In the genomic region with DNA sequence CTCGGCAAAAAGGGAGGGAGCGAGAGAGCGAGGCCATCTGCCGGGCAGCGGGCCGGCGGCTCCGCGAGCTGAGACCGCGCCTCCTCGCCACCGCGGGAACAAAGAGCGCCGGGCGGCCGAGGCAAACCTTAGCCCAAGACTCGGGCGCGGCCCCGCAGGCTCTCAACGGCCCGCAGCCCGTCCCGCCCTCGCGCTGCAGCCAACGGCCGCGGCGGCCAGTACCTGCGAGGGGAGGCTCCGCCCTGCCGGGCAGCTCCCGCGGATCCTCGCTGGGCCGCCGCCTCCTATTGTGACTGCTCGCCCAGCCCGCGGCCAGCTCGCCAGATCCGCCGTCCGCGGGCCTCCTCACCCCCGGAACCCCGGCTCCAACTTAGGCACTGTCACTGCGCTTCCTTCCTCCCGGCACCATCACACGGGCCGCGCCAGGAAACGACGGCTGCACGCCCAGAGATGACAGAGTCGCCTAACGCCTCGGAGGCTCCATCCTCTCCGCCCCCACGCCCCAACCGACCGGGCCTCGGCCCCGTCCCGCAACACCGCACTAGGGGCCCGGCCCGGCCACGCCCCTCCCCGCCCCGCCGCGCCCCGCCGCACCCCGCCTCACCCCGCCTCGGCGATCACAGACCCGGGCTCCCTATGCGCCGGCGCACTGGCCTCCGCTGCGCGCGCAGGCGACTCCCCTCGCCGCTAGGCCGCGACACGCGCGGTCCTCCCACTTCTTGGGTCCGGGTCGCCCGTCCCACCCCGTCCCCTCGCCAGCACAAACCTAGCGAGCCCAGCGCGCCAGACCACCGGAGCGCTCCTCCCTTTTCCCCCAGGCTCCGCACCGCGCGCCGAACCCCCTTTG, we compare ENCODE assay signal across 8 cellular contexts. TPM values are rescaled to one million over a fixed set of nuclear protein-coding genes. Genes with fewer than 3 reads are reported as not detected.
DNase-seq lines count a peak whose midpoint lies in the region; ATAC-seq and TF ChIP-seq lines count a peak whose summit lies in the region.

No MANE protein-coding gene starts in this region.

- ATAC-seq in activated naive CD4-positive, alpha-beta T cell treated with anti-CD3 and anti-CD28 coated beads, Interleukin-2, amount 50 U/mL, for 72 hours = peak; percentile 81 to 88

- H3K4me3 Mint-ChIP-seq in HFFc6 = peak overlapping the region; percentile 97
- H3K4me3 Mint-ChIP-seq in glutamatergic neuron (ENCODE audit: unreplicated experiment) = peak overlapping the region; percentile 95

- H3K4me1 ChIP-seq in SK-N-SH (ENCODE audit: control insufficient read depth in 1 of 2, insufficient read depth in 2 of 2, low read depth in 1 of 2, low read length in 1 of 2) = peaks cover 4 to 9% of the 10 kb centered on the region in 2 experiments; a peak in 2 of 4 replicates
- peaks cover 4% of the 10 kb centered on the region for H3K4me1 ChIP-seq in ovary (ENCODE audit: insufficient read depth)
- H3K4me1 ChIP-seq in thymus (ENCODE audit: control insufficient read depth, insufficient read depth, low read length) = peaks cover 8% of the 10 kb centered on the region

- DNase-seq in HFFc6 = peak; percentile 73
- peak; percentile 92 for DNase-seq in NAMALWA (ENCODE audit: low spot score)
- peak; percentile 99 for DNase-seq in SK-N-SH
- DNase-seq in activated naive CD4-positive, alpha-beta T cell treated with anti-CD3 and anti-CD28 coated beads, Interleukin-2, amount 50 U/mL, for 72 hours (ENCODE audit: low spot score in 2 of 2) = peak; percentile 89 to 92
- peak; percentile 93 for DNase-seq in glutamatergic neuron
- DNase-seq in ovary = peak; percentile 82 to 93 (median 87)

- H3K36me3 ChIP-seq in SK-N-SH (replicated peaks in 1 of 2; ENCODE audit: control insufficient read depth in 1 of 2, insufficient read depth in 2 of 2, low read length in 1 of 2) = peaks cover 7 to 9% of the 10 kb centered on the region in 2 experiments
- H3K36me3 ChIP-seq in ovary = no peaks in the 10 kb centered on the region
- H3K36me3 ChIP-seq in thymus (ENCODE audit: control insufficient read depth, insufficient read depth) = no peaks in the 10 kb centered on the region

- peaks cover 5% of the 10 kb centered on the region; the same call in 1 of the 2 replicates for H3K36me3 Mint-ChIP-seq in HFFc6 (ENCODE audit: low read depth)
- H3K36me3 Mint-ChIP-seq in activated naive CD4-positive, alpha-beta T cell treated with anti-CD3 and anti-CD28 coated beads, Interleukin-2, amount 50 U/mL, for 72 hours = peaks cover 7 to 8% of the 10 kb centered on the region in 2 donors
- H3K36me3 Mint-ChIP-seq in glutamatergic neuron (ENCODE audit: unreplicated experiment) = no peaks in the 10 kb centered on the region

- H3K27ac ChIP-seq in SK-N-SH (ENCODE audit: low read depth in 2 of 2, low read length in 1 of 2) = peak overlapping the region; percentile 84 to 93
- peak overlapping the region; percentile 87 to 93 for H3K27ac ChIP-seq in ovary
- peak overlapping the region; percentile 100 for H3K27ac ChIP-seq in thymus (ENCODE audit: low read depth)

- no peak for TF ChIP-seq POLR2A in ovary (IDR thresholded peaks at IDR 0.05)

- CTCF ChIA-PET in SK-N-SH (lab: Yijun Ruan, JAX) = interaction anchor here (0.7 to 3.5 kb wide), 2 partner anchors 49 to 84 kb away, joined by 3 to 14 read pairs; no protein-coding TSS in a partner anchor

- H3K4me3 ChIP-seq in GM08714 (ENCODE audit: low read length) (peak overlapping the region; percentile 87), SK-N-SH (ENCODE audit: low read depth in 2 of 2, low read length in 1 of 2) (peak overlapping the region; percentile 77 to 84), ovary (peak overlapping the region; percentile 82), thymus (ENCODE audit: low read length) (peak overlapping the region; percentile 85)

- peaks cover 10% of the 10 kb centered on the region for H3F3A ChIP-seq in SK-N-SH (replicated peaks; ENCODE audit: insufficient read depth)

- TF ChIP-seq CTCF in HFFc6 (IDR thresholded peaks at IDR 0.05) = no peak; the same call in 1 of the 2 replicates
- TF ChIP-seq CTCF in SK-N-SH (IDR thresholded peaks at IDR 0.05) = no peak
- no peak for TF ChIP-seq CTCF in glutamatergic neuron (IDR thresholded peaks at IDR 0.05; ENCODE audit: partially characterized antibody, unreplicated experiment)
- no peak for TF ChIP-seq CTCF in ovary (IDR thresholded peaks at IDR 0.05)

- H3K9ac ChIP-seq in SK-N-SH = peak overlapping the region; percentile 89

- no peaks in the 10 kb centered on the region for H3K9me3 Mint-ChIP-seq in HFFc6
- peaks cover 0 to 4% of the 10 kb centered on the region in 2 donors for H3K9me3 Mint-ChIP-seq in activated naive CD4-positive, alpha-beta T cell treated with anti-CD3 and anti-CD28 coated beads, Interleukin-2, amount 50 U/mL, for 72 hours
- peaks cover 11% of the 10 kb centered on the region for H3K9me3 Mint-ChIP-seq in glutamatergic neuron (ENCODE audit: unreplicated experiment)

- no peaks in the 10 kb centered on the region for H3K27me3 ChIP-seq in SK-N-SH (ENCODE audit: insufficient read depth)
- H3K27me3 ChIP-seq in ovary = no peaks in the 10 kb centered on the region
- no peaks in the 10 kb centered on the region for H3K27me3 ChIP-seq in thymus (ENCODE audit: control insufficient read depth, insufficient read depth)

- H3K4me2 ChIP-seq in SK-N-SH = peak overlapping the region; percentile 88

- H3K27me3 Mint-ChIP-seq in HFFc6 (ENCODE audit: insufficient read depth) (peaks cover 4% of the 10 kb centered on the region), glutamatergic neuron (ENCODE audit: unreplicated experiment) (peaks cover 9% of the 10 kb centered on the region)

- TF ChIP-seq RAD21 in SK-N-SH (IDR thresholded peaks at IDR 0.05; ENCODE audit: low read length) = no peak

- POLR2A ChIA-PET in SK-N-SH (lab: Yijun Ruan, JAX) = interaction anchor here (0.6 to 1.4 kb wide), 6 partner anchors 23 to 365 kb away, joined by 3 to 4 read pairs (median 4); a partner anchor contains a TSS

- H3K4me1 Mint-ChIP-seq in HFFc6 (ENCODE audit: low read depth) (peaks cover 45% of the 10 kb centered on the region), glutamatergic neuron (ENCODE audit: low read depth, unreplicated experiment) (peaks cover 25% of the 10 kb centered on the region)

- peak overlapping the region; percentile 68; the same call in 1 of the 2 replicates for H2AFZ ChIP-seq in SK-N-SH (ENCODE audit: low read depth)

- peaks cover 25% of the 10 kb centered on the region for H4K20me1 ChIP-seq in SK-N-SH (ENCODE audit: insufficient read depth)

- no peaks in the 10 kb centered on the region for H3K9me2 ChIP-seq in SK-N-SH

- under 1% methylated on average over 30 of the region's 113 CpGs for WGBS in SK-N-SH (ENCODE audit: low lambda C conversion rate)
- WGBS in ovary, 3 donors = 0 to 1% (median 0%) methylated on average over 54 to 112 of the region's 113 CpGs
- under 1% methylated on average over 113 of the region's 113 CpGs for WGBS in thymus

- peaks cover 68% of the 10 kb centered on the region for H3K79me2 ChIP-seq in SK-N-SH (ENCODE audit: insufficient read depth)

- H3K9me3 ChIP-seq in SK-N-SH (no peaks in the 10 kb centered on the region), ovary (no peaks in the 10 kb centered on the region), thymus (ENCODE audit: control insufficient read depth) (no peaks in the 10 kb centered on the region)

- TF ChIP-seq EP300 in SK-N-SH (IDR thresholded peaks at IDR 0.05; ENCODE audit: borderline replicate concordance in 1 of 2, low read depth in 1 of 2, low read length in 1 of 2) = no peak; a peak in 1 of 4 replicates
- no peak for TF ChIP-seq EP300 in ovary (IDR thresholded peaks at IDR 0.05)

- H3K27ac Mint-ChIP-seq in HFFc6 (peak overlapping the region; percentile 90), glutamatergic neuron (ENCODE audit: unreplicated experiment) (peak overlapping the region; percentile 98)
- peak overlapping the region; percentile 96 for H3K27ac Mint-ChIP-seq in activated naive CD4-positive, alpha-beta T cell treated with anti-CD3 and anti-CD28 coated beads, Interleukin-2, amount 50 U/mL, for 72 hours

- intact Hi-C loops in ovary (cut with DNase I) = loop anchor here in 2 of 4 donors (10.0 kb wide), 1 partner anchor 84 kb away; no protein-coding TSS in a partner anchor

TF ChIP-seq in SK-N-SH, 30 proteins besides CTCF, POLR2A, EP300 and RAD21 (continues in another document):
- no peak for TF ChIP-seq FOXM1 (IDR thresholded peaks at IDR 0.05; ENCODE audit: low read depth)
- TF ChIP-seq, protein P1, sequence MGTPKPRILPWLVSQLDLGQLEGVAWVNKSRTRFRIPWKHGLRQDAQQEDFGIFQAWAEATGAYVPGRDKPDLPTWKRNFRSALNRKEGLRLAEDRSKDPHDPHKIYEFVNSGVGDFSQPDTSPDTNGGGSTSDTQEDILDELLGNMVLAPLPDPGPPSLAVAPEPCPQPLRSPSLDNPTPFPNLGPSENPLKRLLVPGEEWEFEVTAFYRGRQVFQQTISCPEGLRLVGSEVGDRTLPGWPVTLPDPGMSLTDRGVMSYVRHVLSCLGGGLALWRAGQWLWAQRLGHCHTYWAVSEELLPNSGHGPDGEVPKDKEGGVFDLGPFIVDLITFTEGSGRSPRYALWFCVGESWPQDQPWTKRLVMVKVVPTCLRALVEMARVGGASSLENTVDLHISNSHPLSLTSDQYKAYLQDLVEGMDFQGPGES (IDR thresholded peaks at IDR 0.05; ENCODE audit: low read depth, low read length) = no peak
- no peak for TF ChIP-seq EZH2phosphoT487 (IDR thresholded peaks at IDR 0.05; ENCODE audit: borderline replicate concordance, low read depth)
- peak; percentile 5; the same call in 1 of the 2 replicates for TF ChIP-seq TAF1 (IDR thresholded peaks at IDR 0.05; ENCODE audit: borderline replicate concordance, low read depth, low read length)
- TF ChIP-seq TEAD4 (IDR thresholded peaks at IDR 0.05; ENCODE audit: borderline replicate concordance, insufficient read depth) = no peak; the same call in 1 of the 2 replicates
- no peak for TF ChIP-seq NFIC (IDR thresholded peaks at IDR 0.05; ENCODE audit: borderline replicate concordance)
- no peak for TF ChIP-seq MEF2A (IDR thresholded peaks at IDR 0.05; ENCODE audit: borderline replicate concordance, low read depth)
- TF ChIP-seq FOSL2 (IDR thresholded peaks at IDR 0.05; ENCODE audit: borderline replicate concordance, low read depth) = no peak

RNA-seq across cellular contexts. Expression of a gene that starts 0.5 kb away (rescaled TPM):
- total RNA-seq in HFFc6 (2021; fragmentation: NEBNext Ultra II Directional; extraction: Animal tissue kit (Norgen Biotek cat#: 25700)) = 10 to 100 TPM; 14.5 to 18.8 (median 17.5) TPM
- 9.5 and 11.8 TPM in 2 replicates for polyA plus RNA-seq in SK-N-SH (2012; rRNA removed)
- 13.2 and 13.5 TPM in 2 replicates for polyA plus RNA-seq in SK-N-SH (2012; cell fraction: cytosol; rRNA removed)
- polyA plus RNA-seq in SK-N-SH (2012; cell fraction: nucleus; rRNA removed) = 9.2 and 17.2 TPM in 2 replicates
- total RNA-seq in activated naive CD4-positive, alpha-beta T cell treated with anti-CD3 and anti-CD28 coated beads, Interleukin-2, amount 50 U/mL, for 72 hours = 10 to 100 TPM; 31.6 to 35.8 TPM
- total RNA-seq in glutamatergic neuron (ENCODE audit: unreplicated experiment) = 129 TPM
- total RNA-seq in ovary = 10 to 100 TPM; 30.4 to 81.3 (median 59.7) TPM
- 10 to 100 TPM; 35.2 to 55.7 TPM for polyA plus RNA-seq in ovary
- 19.0 TPM for polyA plus RNA-seq in thymus

Comparison
In these comparisons a context has a peak if more than half of its experiments do, and no peak if none do; other contexts are left out.
1. Peak in every context shown above with its lines: DNase-seq, ATAC-seq, H3K4me3 ChIP-seq and H3K27ac ChIP-seq.